In the genomic region with DNA sequence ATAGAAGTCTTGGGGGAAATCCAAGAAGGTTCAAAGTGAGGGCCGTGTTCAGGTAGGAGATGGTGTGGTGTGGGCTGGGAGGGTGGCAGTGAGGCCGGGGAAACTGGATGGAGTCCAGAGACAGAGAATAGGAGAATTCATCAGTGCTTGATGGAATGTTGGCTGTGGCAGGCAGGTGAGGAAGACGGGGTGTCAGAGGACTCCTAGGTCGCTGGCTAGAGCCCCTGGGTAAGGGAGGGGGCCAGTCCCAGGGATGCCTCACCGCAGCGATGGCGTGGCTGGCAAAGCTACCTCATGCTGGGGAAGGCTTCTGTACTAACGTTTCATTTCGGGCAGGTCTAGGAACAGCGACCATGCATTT, we compare ENCODE assay signal across 10 cellular contexts.
DNase-seq lines count a peak whose midpoint lies in the region; ATAC-seq lines count a peak whose summit lies in the region.
"Had no signal": no experiment of that assay in that cellular context is flagged by ENCODE, and none has a peak within 500 bp of the region (broad histone marks: within the 10 kb centered on the region; RNA-seq: fewer than 3 reads in every experiment).

No MANE protein-coding gene starts in this region.

- peak; percentile 24 for ATAC-seq in activated naive CD8-positive, alpha-beta T cell treated with anti-CD3 and anti-CD28 coated beads, Interleukin-2, amount 10 ng/mL, durations not matched to agents 7 days and 5 days (ENCODE audit: low read depth)
- ATAC-seq in stimulated activated naive CD8-positive, alpha-beta T cell treated with anti-CD3 and anti-CD28 coated beads, Interleukin-15, amount 100 ng/mL, for 72 hours = peak; percentile 16

- no peak overlapping the region for H3K27ac ChIP-seq in iPS-20b (ENCODE audit: low read length)
- H3K27ac ChIP-seq: 22Rv1 had no signal

- peak overlapping the region; percentile 74 for H3K4me3 Mint-ChIP-seq in activated naive CD8-positive, alpha-beta T cell treated with anti-CD3 and anti-CD28 coated beads, Interleukin-2, amount 10 ng/mL, durations not matched to agents 7 days and 5 days
- H3K4me3 Mint-ChIP-seq in stimulated activated naive CD8-positive, alpha-beta T cell treated with anti-CD3 and anti-CD28 coated beads, Interleukin-15, amount 100 ng/mL, for 72 hours = peak overlapping the region; percentile 76

- H3K27me3 Mint-ChIP-seq in activated naive CD8-positive, alpha-beta T cell treated with anti-CD3 and anti-CD28 coated beads, Interleukin-2, amount 10 ng/mL, durations not matched to agents 7 days and 5 days = peaks cover 19% of the 10 kb centered on the region
- peaks cover 24% of the 10 kb centered on the region for H3K27me3 Mint-ChIP-seq in stimulated activated naive CD8-positive, alpha-beta T cell treated with anti-CD3 and anti-CD28 coated beads, Interleukin-15, amount 100 ng/mL, for 72 hours

- peaks cover 11% of the 10 kb centered on the region; the same call in 1 of the 2 replicates for H3K4me1 ChIP-seq in iPS-20b (ENCODE audit: insufficient read depth, low read length)

- H3K27me3 ChIP-seq in iPS-20b (ENCODE audit: insufficient read depth, low read length) = no peaks in the 10 kb centered on the region; the same call in 1 of the 2 replicates

- H3K9me3 Mint-ChIP-seq in activated naive CD8-positive, alpha-beta T cell treated with anti-CD3 and anti-CD28 coated beads, Interleukin-2, amount 10 ng/mL, durations not matched to agents 7 days and 5 days = no peaks in the 10 kb centered on the region
- no peaks in the 10 kb centered on the region for H3K9me3 Mint-ChIP-seq in stimulated activated naive CD8-positive, alpha-beta T cell treated with anti-CD3 and anti-CD28 coated beads, Interleukin-15, amount 100 ng/mL, for 72 hours

- peak overlapping the region; percentile 86; the same call in 1 of the 2 replicates for H3K9ac ChIP-seq in iPS-20b (ENCODE audit: low read depth, low read length)

- H3K4me1 Mint-ChIP-seq in activated naive CD8-positive, alpha-beta T cell treated with anti-CD3 and anti-CD28 coated beads, Interleukin-2, amount 10 ng/mL, durations not matched to agents 7 days and 5 days = peaks cover 7% of the 10 kb centered on the region
- peaks cover 9% of the 10 kb centered on the region for H3K4me1 Mint-ChIP-seq in stimulated activated naive CD8-positive, alpha-beta T cell treated with anti-CD3 and anti-CD28 coated beads, Interleukin-15, amount 100 ng/mL, for 72 hours

- H3K27ac Mint-ChIP-seq in activated naive CD8-positive, alpha-beta T cell treated with anti-CD3 and anti-CD28 coated beads, Interleukin-2, amount 10 ng/mL, durations not matched to agents 7 days and 5 days = no peak overlapping the region
- peak overlapping the region in 1 of 2 donors; percentile 7 for H3K27ac Mint-ChIP-seq in stimulated activated naive CD8-positive, alpha-beta T cell treated with anti-CD3 and anti-CD28 coated beads, Interleukin-15, amount 100 ng/mL, for 72 hours

- no peaks in the 10 kb centered on the region for H3K9me3 ChIP-seq in iPS-20b (ENCODE audit: insufficient read depth, low read depth, low read length)

- H3K36me3 Mint-ChIP-seq in activated naive CD8-positive, alpha-beta T cell treated with anti-CD3 and anti-CD28 coated beads, Interleukin-2, amount 10 ng/mL, durations not matched to agents 7 days and 5 days = no peaks in the 10 kb centered on the region

- peak overlapping the region; percentile 85 for H3K4me3 ChIP-seq in iPS-20b (ENCODE audit: low read length)
- H3K4me3 ChIP-seq: GM12878 had no signal

- DNase-seq in NCI-H510A treated with DMSO at 0.1 percent for 48 hours (lab: John Stamatoyannopoulos, UW) (peak; percentile 52), NCI-H510A (lab: John Stamatoyannopoulos, UW) (no peak), NCI-H748 (lab: John Stamatoyannopoulos, UW; ENCODE audit: unreplicated experiment) (no peak), DMS 273 treated with DMSO at 0.1 percent for 48 hours (lab: John Stamatoyannopoulos, UW) (no peak), cortex of kidney (lab: John Stamatoyannopoulos, UW) (no peak)
- no peak for DNase-seq in activated naive CD8-positive, alpha-beta T cell treated with anti-CD3 and anti-CD28 coated beads, Interleukin-2, amount 10 ng/mL, durations not matched to agents 7 days and 5 days
- DNase-seq in stimulated activated naive CD8-positive, alpha-beta T cell treated with anti-CD3 and anti-CD28 coated beads, Interleukin-15, amount 100 ng/mL, for 72 hours = no peak

- POLR2A ChIA-PET in activated naive CD8-positive, alpha-beta T cell treated with anti-CD3 and anti-CD28 coated beads, Interleukin-2, amount 10 ng/mL, durations not matched to agents 7 days and 5 days (lab: Charles Lee) = interaction anchor here (1.3 kb wide), 1 partner anchor 103 kb away, joined by 3 read pairs; no protein-coding TSS in a partner anchor

- no peaks in the 10 kb centered on the region for H3K36me3 ChIP-seq in iPS-20b (ENCODE audit: insufficient read depth, low read depth, low read length)
